9 cellular contexts compared by ENCODE assay signal in genomic region chr16:69057400-69058378, GRCh38. TPM values are rescaled to one million over a fixed set of nuclear protein-coding genes. Genes with fewer than 3 reads are reported as not detected.
DNase-seq lines count a peak whose midpoint lies in the region; ATAC-seq and TF ChIP-seq lines count a peak whose summit lies in the region.
"Had no signal": no experiment of that assay in that cellular context is flagged by ENCODE, and none has a peak within 500 bp of the region (broad histone marks: within the 10 kb centered on the region; RNA-seq: fewer than 3 reads in every experiment).

No MANE protein-coding gene starts in this region.

- no peaks in the 10 kb centered on the region for H3K4me1 Mint-ChIP-seq in Caco-2 (ENCODE audit: low read depth, unreplicated experiment)
- H3K4me1 Mint-ChIP-seq: activated CD8-positive, alpha-beta memory T cell treated with anti-CD3 and anti-CD28 coated beads, Interleukin-2, amount 10 ng/mL, durations not matched to agents 7 days and 5 days had no signal

- H3K9me3 Mint-ChIP-seq in Caco-2 (ENCODE audit: unreplicated experiment), result no peaks in the 10 kb centered on the region

- H3K27me3 ChIP-seq in DND-41 (ENCODE audit: insufficient read depth, low read length, poor library complexity) (no peaks in the 10 kb centered on the region), mesenchymal stem cell (ENCODE audit: control insufficient read depth in 1 of 2, insufficient read depth in 1 of 2, low read length in 2 of 2) (no peaks in the 10 kb centered on the region), Caco-2 (replicated peaks; ENCODE audit: control insufficient read depth, insufficient read depth, low read length) (no peaks in the 10 kb centered on the region)

- H3K4me3 Mint-ChIP-seq in Caco-2 (ENCODE audit: unreplicated experiment), result no peak overlapping the region
- H3K4me3 Mint-ChIP-seq: activated CD8-positive, alpha-beta memory T cell treated with anti-CD3 and anti-CD28 coated beads, Interleukin-2, amount 10 ng/mL, durations not matched to agents 7 days and 5 days had no signal

- no peaks in the 10 kb centered on the region for H3K27me3 Mint-ChIP-seq in Caco-2 (ENCODE audit: insufficient read depth, unreplicated experiment)
- H3K27me3 Mint-ChIP-seq: activated CD8-positive, alpha-beta memory T cell treated with anti-CD3 and anti-CD28 coated beads, Interleukin-2, amount 10 ng/mL, durations not matched to agents 7 days and 5 days had no signal

- intact Hi-C loops in Caco-2 (cut with micrococcal nuclease; ENCODE audit: unreplicated experiment) (no loop called here), posterior cingulate gyrus (cut with DNase I) (no loop called here)

- H3K27ac Mint-ChIP-seq in Caco-2 (ENCODE audit: unreplicated experiment), result no peak overlapping the region
- H3K27ac Mint-ChIP-seq: activated CD8-positive, alpha-beta memory T cell treated with anti-CD3 and anti-CD28 coated beads, Interleukin-2, amount 10 ng/mL, durations not matched to agents 7 days and 5 days had no signal

- H4K91ac ChIP-seq in mesenchymal stem cell (ENCODE audit: low read length), result no peak overlapping the region

- H3K36me3 ChIP-seq in DND-41 (ENCODE audit: insufficient read depth, low read length) (no peaks in the 10 kb centered on the region; the same call in 1 of the 2 replicates), mesenchymal stem cell (ENCODE audit: control insufficient read depth in 1 of 2, insufficient read depth in 2 of 2, low read depth in 1 of 2, low read length in 2 of 2) (no peaks in the 10 kb centered on the region), Caco-2 (ENCODE audit: control insufficient read depth, insufficient read depth, low read length) (no peaks in the 10 kb centered on the region)

- H3K79me2 ChIP-seq in DND-41 (ENCODE audit: insufficient read depth, low read length), result no peaks in the 10 kb centered on the region

- H3K4me1 ChIP-seq in DND-41 (ENCODE audit: insufficient read depth, low read length) (no peaks in the 10 kb centered on the region), mesenchymal stem cell (ENCODE audit: control insufficient read depth, insufficient read depth, low read depth, low read length) (peaks cover 6% of the 10 kb centered on the region), Caco-2 (no peaks in the 10 kb centered on the region)

- no TSS peak for BruUV-seq in Caco-2 (replicated peaks; lab: Mats Ljungman, UMichigan)

- no peak overlapping the region for H3K4ac ChIP-seq in mesenchymal stem cell (ENCODE audit: low read depth in 1 of 2, low read length in 2 of 2)

- H2AFZ ChIP-seq in DND-41 (ENCODE audit: low read depth, low read length), result no peak overlapping the region
- H2AFZ ChIP-seq in mesenchymal stem cell (ENCODE audit: low read depth, low read length), result no peak overlapping the region

- peak overlapping the region; percentile 10 for H2AK5ac ChIP-seq in mesenchymal stem cell (ENCODE audit: low read length, severe bottlenecking)

- H3K4me2 ChIP-seq in DND-41 (ENCODE audit: insufficient read depth, low read length) (no peak overlapping the region), mesenchymal stem cell (ENCODE audit: low read length, poor library complexity, severe bottlenecking) (no peak overlapping the region)

- 75% methylated on average over 10 of the region's 11 CpGs for WGBS in mesenchymal stem cell

- H3K27ac ChIP-seq in DND-41 (ENCODE audit: low read length) (no peak overlapping the region), mesenchymal stem cell (ENCODE audit: low read length, poor library complexity, severe bottlenecking) (peak overlapping the region; percentile 86)

- H3K36me3 Mint-ChIP-seq in Caco-2 (ENCODE audit: insufficient read depth, unreplicated experiment), result no peaks in the 10 kb centered on the region
- H3K36me3 Mint-ChIP-seq: activated CD8-positive, alpha-beta memory T cell treated with anti-CD3 and anti-CD28 coated beads, Interleukin-2, amount 10 ng/mL, durations not matched to agents 7 days and 5 days had no signal

- H3K18ac ChIP-seq in mesenchymal stem cell (ENCODE audit: low read depth in 1 of 2, low read length in 2 of 2), result no peak overlapping the region

- no peaks in the 10 kb centered on the region for H4K20me1 ChIP-seq in DND-41 (ENCODE audit: insufficient read depth, low read length)

- H3K14ac ChIP-seq in mesenchymal stem cell (ENCODE audit: low read length in 2 of 2), result no peak overlapping the region

- POLR2A ChIA-PET in Caco-2 (lab: Charles Lee), result no interaction called here

- no peaks in the 10 kb centered on the region for H3K9me3 ChIP-seq in DND-41 (ENCODE audit: insufficient read depth, low read length, severe bottlenecking)
- H3K9me3 ChIP-seq in mesenchymal stem cell (ENCODE audit: control insufficient read depth, low read length), result no peaks in the 10 kb centered on the region
- H3K9me3 ChIP-seq in Caco-2, result no peaks in the 10 kb centered on the region

- no peak overlapping the region for H2BK15ac ChIP-seq in mesenchymal stem cell (ENCODE audit: low read depth, poor library complexity, severe bottlenecking)

- no peak overlapping the region for H4K8ac ChIP-seq in mesenchymal stem cell (ENCODE audit: low read length)

- H3K9ac ChIP-seq in DND-41 (ENCODE audit: low read depth, low read length) (no peak overlapping the region; the same call in 1 of the 2 replicates), mesenchymal stem cell (ENCODE audit: low read length) (peak overlapping the region; percentile 72)

- no peak overlapping the region for H3K23ac ChIP-seq in mesenchymal stem cell (ENCODE audit: low read length in 2 of 2)

- H2BK120ac ChIP-seq in mesenchymal stem cell (ENCODE audit: low read depth, low read length), result no peak overlapping the region

- CTCF ChIA-PET in Caco-2 (lab: Charles Lee), result interaction anchor here (0.5 kb wide), 1 partner anchor 156 kb away, joined by 3 read pairs; no protein-coding TSS in a partner anchor

- H3K79me1 ChIP-seq in mesenchymal stem cell (replicated peaks; ENCODE audit: low read length, poor library complexity, severe bottlenecking), result no peaks in the 10 kb centered on the region

- peak; percentile 65 for ATAC-seq in DND-41 (ENCODE audit: insufficient read depth, low read depth)
- no peak for ATAC-seq in GM21515 (IDR thresholded peaks at IDR 0.05; ENCODE audit: unreplicated experiment)
- no peak for ATAC-seq in GM18511 (IDR thresholded peaks at IDR 0.05; ENCODE audit: unreplicated experiment)
- ATAC-seq: activated CD8-positive, alpha-beta memory T cell treated with anti-CD3 and anti-CD28 coated beads, Interleukin-2, amount 10 ng/mL, durations not matched to agents 7 days and 5 days had no signal

- H3K4me3 ChIP-seq in DND-41 (ENCODE audit: low read depth in 1 of 2, low read length in 2 of 2) (no peak overlapping the region), mesenchymal stem cell (ENCODE audit: insufficient read depth in 1 of 2, low read depth in 1 of 2, low read length in 2 of 2) (no peak overlapping the region), Caco-2 (ENCODE audit: low read depth, low read length) (no peak overlapping the region)

- peak overlapping the region; percentile 1 for H2BK5ac ChIP-seq in mesenchymal stem cell (ENCODE audit: low read depth, low read length, poor library complexity, severe bottlenecking)

- no peak for DNase-seq in DND-41
- DNase-seq in HS-5 (ENCODE audit: low read depth), result peak; percentile 82
- peak; percentile 96 for DNase-seq in amniotic epithelial cell (ENCODE audit: low read depth)
- peak; percentile 66 for DNase-seq in mesenchymal stem cell
- no peak for DNase-seq in Caco-2
- no peak for DNase-seq in posterior cingulate gyrus
- DNase-seq: activated CD8-positive, alpha-beta memory T cell treated with anti-CD3 and anti-CD28 coated beads, Interleukin-2, amount 10 ng/mL, durations not matched to agents 7 days and 5 days had no signal

- TF ChIP-seq CTCF in DND-41 (IDR thresholded peaks at IDR 0.05; ENCODE audit: borderline replicate concordance, extremely low read depth, low read length, poor library complexity, severe bottlenecking) (no peak), Caco-2 (IDR thresholded peaks at IDR 0.05; ENCODE audit: insufficient read depth in 1 of 2, low read depth in 1 of 2, low read length in 1 of 2, severe bottlenecking in 1 of 2, unreplicated experiment in 1 of 2) (no peak)

- H2BK12ac ChIP-seq in mesenchymal stem cell (ENCODE audit: low read length in 2 of 2), result no peak overlapping the region

RNA-seq across cellular contexts. Expression of gene HAS3, which starts 47.8 kb away (rescaled TPM):
- polyA plus RNA-seq in mesenchymal stem cell (2013, experiment 1 of 2), result 0.06 TPM
- polyA plus RNA-seq in mesenchymal stem cell (2013, experiment 2 of 2), result 0.10 TPM
- 8.3 TPM in 2 replicates for total RNA-seq in Caco-2 (2022)

Comparison
In these comparisons a context has a peak if more than half of its experiments do, and no peak if none do; other contexts are left out.
1. DNase-seq: peak in HS-5 (single experiment), amniotic epithelial cell (single experiment) and mesenchymal stem cell (single experiment); none in DND-41 (single experiment), Caco-2 (0 of 2) and posterior cingulate gyrus (0 of 10).